Comparison of ENCODE assay signal across 9 cellular contexts in the genomic region with DNA sequence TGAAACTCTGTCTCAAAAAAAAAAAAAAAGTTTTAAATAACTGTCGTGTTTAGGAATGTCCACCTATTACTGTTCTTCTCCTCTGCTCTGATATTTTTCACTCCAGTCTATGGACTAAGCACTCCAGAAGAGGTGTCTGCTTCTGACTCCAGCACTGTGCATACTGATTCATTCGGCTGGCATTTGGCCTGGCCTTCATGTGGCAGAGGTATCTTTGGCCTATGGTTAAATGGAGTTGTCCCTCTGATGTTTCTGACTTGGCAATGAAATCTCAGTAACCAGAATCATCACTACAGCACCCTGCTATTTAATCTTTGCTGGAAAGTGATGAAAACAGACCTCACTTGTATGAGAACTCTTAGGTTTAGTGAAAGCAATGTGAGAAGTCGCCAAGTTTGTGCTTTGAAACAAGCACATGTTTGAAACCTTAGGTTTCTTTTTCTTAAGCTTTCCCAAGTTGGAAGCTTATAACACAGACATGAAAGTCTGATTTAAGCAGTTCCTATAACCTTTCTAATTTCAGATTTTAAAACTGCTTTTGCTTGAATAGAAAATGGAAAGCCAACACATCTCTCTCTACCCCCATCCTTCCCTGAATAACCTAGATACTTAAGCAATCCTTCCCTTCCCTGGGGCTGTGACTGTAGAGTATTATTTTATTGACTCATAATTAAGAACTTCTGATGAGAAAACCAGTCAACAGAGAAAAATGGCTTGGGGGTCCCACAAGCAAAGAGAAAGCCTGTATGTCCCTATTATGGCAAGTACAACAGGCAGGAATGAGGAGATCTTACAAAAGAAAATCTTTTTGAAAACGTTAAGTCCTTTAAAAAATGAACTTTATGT.
DNase-seq lines count a peak whose midpoint lies in the region; TF ChIP-seq lines count a peak whose summit lies in the region.
"Had no signal": no experiment of that assay in that cellular context is flagged by ENCODE, and none has a peak within 500 bp of the region (broad histone marks: within the 10 kb centered on the region; RNA-seq: fewer than 3 reads in every experiment).

No MANE protein-coding gene starts in this region.

- H3K4me1 ChIP-seq in OCI-LY7 (ENCODE audit: insufficient read depth, low read length, poor library complexity, severe bottlenecking) = peaks cover 16% of the 10 kb centered on the region

- no peaks in the 10 kb centered on the region for H3K79me2 ChIP-seq in OCI-LY7 (ENCODE audit: insufficient read depth, low read depth, low read length)

- no peak overlapping the region for H3K4me3 ChIP-seq in coronary artery
- H3K4me3 ChIP-seq in lower leg skin (ENCODE audit: low read depth, poor library complexity, severe bottlenecking) = no peak overlapping the region
- H3K4me3 ChIP-seq in OCI-LY7 (ENCODE audit: low read depth, low read length, poor library complexity, severe bottlenecking) = no peak overlapping the region

- CTCF ChIA-PET in Calu3 (lab: Charles Lee) = interaction anchor here (0.8 kb wide), 1 partner anchor 20 kb away, joined by 3 read pairs; no protein-coding TSS in a partner anchor
- CTCF ChIA-PET in OCI-LY7 (lab: Charles Lee; ENCODE audit: unreplicated experiment) = no interaction called here

- no peak for TF ChIP-seq CTCF in Calu3 (IDR thresholded peaks at IDR 0.05; ENCODE audit: unreplicated experiment)
- no peak for TF ChIP-seq CTCF in coronary artery (IDR thresholded peaks at IDR 0.05)
- no peak for TF ChIP-seq CTCF in osteocyte (IDR thresholded peaks at IDR 0.05)
- no peak for TF ChIP-seq CTCF in lower leg skin (IDR thresholded peaks at IDR 0.05)
- no peak for TF ChIP-seq CTCF in OCI-LY7 (conservative IDR thresholded peaks at IDR 0.05; ENCODE audit: low read length)

- H2AFZ ChIP-seq in OCI-LY7 (ENCODE audit: low read length) = no peak overlapping the region

- no peaks in the 10 kb centered on the region for H3K9me2 ChIP-seq in OCI-LY7 (ENCODE audit: insufficient read depth, low read length)

- no TSS peak for BruUV-seq in Calu3 (replicated peaks; lab: Mats Ljungman, UMichigan)
- BruUV-seq in OCI-LY7 (replicated peaks; lab: Mats Ljungman, UMichigan) = no TSS peak

- POLR2A ChIA-PET in OCI-LY7 (lab: Charles Lee) = interaction anchor here (0.6 to 1.2 kb wide), 4 partner anchors 26 to 517 kb away, joined by 3 to 4 read pairs (median 4); no protein-coding TSS in a partner anchor

- WGBS in lower leg skin, 2 donors = 43 to 45% methylated on average over 4 of the region's 4 CpGs

- no peaks in the 10 kb centered on the region for H3K9me3 ChIP-seq in OCI-LY7 (ENCODE audit: low read length)

- no peaks in the 10 kb centered on the region for H3K36me3 ChIP-seq in OCI-LY7 (ENCODE audit: insufficient read depth, low read length)

- peak overlapping the region; percentile 39 to 59 for H3K27ac ChIP-seq in coronary artery
- no peak overlapping the region for H3K27ac ChIP-seq in OCI-LY7 (ENCODE audit: low read depth, low read length, poor library complexity, severe bottlenecking)

- H3K36me3 Mint-ChIP-seq in Calu3 (ENCODE audit: insufficient read depth, unreplicated experiment) = no peaks in the 10 kb centered on the region
- H3K36me3 Mint-ChIP-seq in osteocyte (ENCODE audit: unreplicated experiment) = peaks cover 7% of the 10 kb centered on the region

- TF ChIP-seq POLR2A in lower leg skin (IDR thresholded peaks at IDR 0.05) = no peak

- H3K27me3 Mint-ChIP-seq in Calu3 (ENCODE audit: unreplicated experiment) = no peaks in the 10 kb centered on the region
- H3K27me3 Mint-ChIP-seq in osteocyte (ENCODE audit: unreplicated experiment) = no peaks in the 10 kb centered on the region

- H3K27ac Mint-ChIP-seq in Calu3 (ENCODE audit: unreplicated experiment) = peak overlapping the region; percentile 58
- H3K27ac Mint-ChIP-seq in osteocyte (ENCODE audit: unreplicated experiment) = peak overlapping the region; percentile 88
- H3K27ac Mint-ChIP-seq: H9 had no signal

- DNase-seq in Calu3 (no peak), NCI-H226 (peak; percentile 87), coronary artery (ENCODE audit: low spot score) (no peak), osteocyte (ENCODE audit: extremely low spot score, unreplicated experiment) (no peak), lower leg skin (ENCODE audit: low spot score in 2 of 2) (no peak), foreskin melanocyte (no peak), OCI-LY7 (ENCODE audit: low spot score) (no peak), NCI-H1105 treated with DMSO at 0.1 percent for 48 hours (lab: John Stamatoyannopoulos, UW) (no peak)
- DNase-seq: H9 had no signal

- H3K4me1 Mint-ChIP-seq in Calu3 (ENCODE audit: low read depth, unreplicated experiment) = peaks cover 22% of the 10 kb centered on the region
- H3K4me1 Mint-ChIP-seq in osteocyte (ENCODE audit: unreplicated experiment) = peaks cover 62% of the 10 kb centered on the region

- peaks cover 7% of the 10 kb centered on the region for H4K20me1 ChIP-seq in OCI-LY7 (ENCODE audit: insufficient read depth, low read length)

- H3K9me3 Mint-ChIP-seq in Calu3 (ENCODE audit: low read depth, unreplicated experiment) (no peaks in the 10 kb centered on the region), osteocyte (ENCODE audit: unreplicated experiment) (no peaks in the 10 kb centered on the region)
- H3K9me3 Mint-ChIP-seq: H9 had no signal

- peak overlapping the region; percentile 4 for H3K4me3 Mint-ChIP-seq in Calu3 (ENCODE audit: low read depth, unreplicated experiment)
- peak overlapping the region; percentile 16 for H3K4me3 Mint-ChIP-seq in osteocyte (ENCODE audit: unreplicated experiment)
- H3K4me3 Mint-ChIP-seq: H9 had no signal

- no peak overlapping the region for H3K4me2 ChIP-seq in OCI-LY7 (ENCODE audit: low read length)

- intact Hi-C loops in Calu3 (cut with micrococcal nuclease; ENCODE audit: unreplicated experiment) (no loop called here), lower leg skin (cut with DNase I; ENCODE audit: low total_unique reads) (no loop called here), OCI-LY7 (cut with micrococcal nuclease; ENCODE audit: unreplicated experiment) (no loop called here)
